In genomic region chr4:92163348-92163747, GRCh38 we compare ENCODE assay signal across 15 cellular contexts.
A peak's percentile ranks its signal among the peaks of the same experiment; 100 is the strongest.
DNase-seq lines count a peak whose midpoint lies in the region; ATAC-seq and TF ChIP-seq lines count a peak whose summit lies in the region.
"Had no signal": no experiment of that assay in that cellular context is flagged by ENCODE, and none has a peak within 500 bp of the region (broad histone marks: within the 10 kb centered on the region; RNA-seq: fewer than 3 reads in every experiment).

No MANE protein-coding gene starts in this region.

- CTCF ChIA-PET in PC-9 (lab: Charles Lee) = no interaction called here

- H3K36me3 ChIP-seq in GM23248 (ENCODE audit: low read depth) = no peaks in the 10 kb centered on the region
- no peaks in the 10 kb centered on the region for H3K36me3 ChIP-seq in PC-9 (ENCODE audit: low read depth)
- H3K36me3 ChIP-seq: transverse colon had no signal

- H3K4me3 ChIP-seq in GM23248 = no peak overlapping the region
- H3K4me3 ChIP-seq in PC-9 = no peak overlapping the region
- H3K4me3 ChIP-seq in fibroblast of the aortic adventitia (ENCODE audit: low read depth, low read length) = no peak overlapping the region
- H3K4me3 ChIP-seq: transverse colon had no signal

- no peak overlapping the region for H2AFZ ChIP-seq in GM23248
- no peak overlapping the region for H2AFZ ChIP-seq in PC-9

- peak; percentile 1 to 4 for DNase-seq in AML-193 (lab: John Stamatoyannopoulos, UW)
- peak; percentile 22 for DNase-seq in GM23248
- DNase-seq in PC-9 = no peak
- DNase-seq in fibroblast of the aortic adventitia (ENCODE audit: low read depth) = peak; percentile 6
- DNase-seq in cortex of kidney (lab: John Stamatoyannopoulos, UW) = no peak
- no peak for DNase-seq in stimulated activated CD8-positive, alpha-beta memory T cell treated with anti-CD3 and anti-CD28 coated beads, Interleukin-4, amount 100 ng/mL, for 48 hours
- no peak for DNase-seq in midbrain (lab: John Stamatoyannopoulos, UW)
- DNase-seq in activated T-cell treated with anti-CD3 and anti-CD28 coated beads, Interleukin-2, amount 50 U/mL, for 72 hours = no peak
- DNase-seq: activated CD8-positive, alpha-beta memory T cell treated with anti-CD3 and anti-CD28 coated beads for 24 hours; central memory CD4-positive, alpha-beta T cell; NCI-H1048; nephron progenitor cell; SIG-M5; stimulated activated CD4-positive, alpha-beta T cell treated with anti-CD3 and anti-CD28 coated beads, Interleukin-4, amount 100 ng/mL, for 24 hours; transverse colon had no signal

- no peak overlapping the region for H3K4me2 ChIP-seq in GM23248 (ENCODE audit: unreplicated experiment)
- no peak overlapping the region for H3K4me2 ChIP-seq in PC-9

- no TSS peak for BruUV-seq in PC-9 (replicated peaks; lab: Mats Ljungman, UMichigan)

- peaks cover 0 to 2% of the 10 kb centered on the region in 2 donors for H3K36me3 Mint-ChIP-seq in activated T-cell treated with anti-CD3 and anti-CD28 coated beads, Interleukin-2, amount 50 U/mL, for 72 hours (ENCODE audit: insufficient read depth in 2 of 2)

- H3K27me3 ChIP-seq in GM23248 (replicated peaks; ENCODE audit: insufficient read depth) (0 out of 2 replicates have a peak, but pooled peaks cover 4% of the 10 kb centered on the region), PC-9 (ENCODE audit: insufficient read depth, low read depth) (no peaks in the 10 kb centered on the region)
- H3K27me3 ChIP-seq: transverse colon had no signal

- no peak for ATAC-seq in activated T-cell treated with anti-CD3 and anti-CD28 coated beads, Interleukin-2, amount 50 U/mL, for 72 hours (replicated peaks in 1 of 2)

- no peak overlapping the region for H3K4me3 Mint-ChIP-seq in activated T-cell treated with anti-CD3 and anti-CD28 coated beads, Interleukin-2, amount 50 U/mL, for 72 hours
- H3K4me3 Mint-ChIP-seq: nephron progenitor cell had no signal

- intact Hi-C loops in PC-9 (cut with micrococcal nuclease; ENCODE audit: unreplicated experiment) = no loop called here

- no peaks in the 10 kb centered on the region for H3K27me3 Mint-ChIP-seq in activated T-cell treated with anti-CD3 and anti-CD28 coated beads, Interleukin-2, amount 50 U/mL, for 72 hours (ENCODE audit: low read depth)

- peaks cover 17 to 22% of the 10 kb centered on the region in 2 donors for H3K9me3 Mint-ChIP-seq in activated T-cell treated with anti-CD3 and anti-CD28 coated beads, Interleukin-2, amount 50 U/mL, for 72 hours

- no peaks in the 10 kb centered on the region for H3K4me1 Mint-ChIP-seq in activated T-cell treated with anti-CD3 and anti-CD28 coated beads, Interleukin-2, amount 50 U/mL, for 72 hours (ENCODE audit: low read depth)
- H3K4me1 Mint-ChIP-seq: nephron progenitor cell had no signal

- H3K79me2 ChIP-seq in GM23248 (ENCODE audit: insufficient read depth) = no peaks in the 10 kb centered on the region
- H3K79me2 ChIP-seq in PC-9 (ENCODE audit: low read depth) = no peaks in the 10 kb centered on the region

- in situ Hi-C loops in GM23248 (cut with MboI) = no loop called here

- H3K4me1 ChIP-seq in GM23248 (ENCODE audit: insufficient read depth) (no peaks in the 10 kb centered on the region), PC-9 (replicated peaks; ENCODE audit: insufficient read depth) (no peaks in the 10 kb centered on the region)
- H3K4me1 ChIP-seq: transverse colon had no signal

- H3K27ac Mint-ChIP-seq in activated T-cell treated with anti-CD3 and anti-CD28 coated beads, Interleukin-2, amount 50 U/mL, for 72 hours = no peak overlapping the region
- H3K27ac Mint-ChIP-seq: nephron progenitor cell had no signal

- no peaks in the 10 kb centered on the region for H3F3A ChIP-seq in GM23248 (ENCODE audit: insufficient read depth)
- H3F3A ChIP-seq in PC-9 (ENCODE audit: insufficient read depth, low read depth) = no peaks in the 10 kb centered on the region

- no peak overlapping the region for H3K9ac ChIP-seq in GM23248

- no peaks in the 10 kb centered on the region for H4K20me1 ChIP-seq in GM23248 (ENCODE audit: insufficient read depth)
- no peaks in the 10 kb centered on the region for H4K20me1 ChIP-seq in PC-9 (ENCODE audit: insufficient read depth)

- H3K9me2 ChIP-seq in GM23248 (ENCODE audit: insufficient read depth) = 0 out of 2 replicates have a peak, but pooled peaks cover 6% of the 10 kb centered on the region
- no peaks in the 10 kb centered on the region for H3K9me2 ChIP-seq in PC-9 (ENCODE audit: insufficient read depth)

- TF ChIP-seq CTCF in PC-9 (conservative IDR thresholded peaks at IDR 0.05) (peak; percentile 44; the same call in 1 of the 2 replicates), fibroblast of the aortic adventitia (IDR thresholded peaks at IDR 0.05; ENCODE audit: insufficient read depth, low read length) (peak; percentile 29)

- no peaks in the 10 kb centered on the region for H3K9me3 ChIP-seq in GM23248 (ENCODE audit: low read depth)
- H3K9me3 ChIP-seq in PC-9 (ENCODE audit: insufficient read depth, low read depth) = no peaks in the 10 kb centered on the region

- 28 to 35% methylated on average over 2 of the region's 2 CpGs for WGBS in GM23248 (ENCODE audit: low coverage in 1 of 2, low lambda C conversion rate in 2 of 2, missing lambda C conversion rate in 2 of 2), 2 experiments

- POLR2A ChIA-PET in PC-9 (lab: Charles Lee; ENCODE audit: unreplicated experiment) = no interaction called here

- no peak overlapping the region for H3K27ac ChIP-seq in GM23248
- no peak overlapping the region for H3K27ac ChIP-seq in PC-9
- H3K27ac ChIP-seq: transverse colon had no signal

Comparison
In these comparisons a context has a peak if more than half of its experiments do, and no peak if none do; other contexts are left out.
1. DNase-seq: peak in AML-193 (2 of 2), GM23248 (single experiment) and fibroblast of the aortic adventitia (single experiment); none in PC-9 (0 of 2), cortex of kidney (single experiment), stimulated activated CD8-positive, alpha-beta memory T cell treated with anti-CD3 and anti-CD28 coated beads, Interleukin-4, amount 100 ng/mL, for 48 hours (single experiment), midbrain (single experiment) and activated T-cell treated with anti-CD3 and anti-CD28 coated beads, Interleukin-2, amount 50 U/mL, for 72 hours (0 of 2).